ENCODE assay signal across 8 cellular contexts in genomic region chr1:203039609-203040517, GRCh38. TPM values are rescaled to one million over a fixed set of nuclear protein-coding genes. Genes with fewer than 3 reads are reported as not detected.
A peak's percentile ranks its signal among the peaks of the same experiment; 100 is the strongest.
DNase-seq lines count a peak whose midpoint lies in the region; ATAC-seq and TF ChIP-seq lines count a peak whose summit lies in the region.

No MANE protein-coding gene starts in this region.

- TF ChIP-seq CTCF in AG09309 (IDR thresholded peaks at IDR 0.05; ENCODE audit: control insufficient read depth, insufficient read depth, low read depth, low read length, missing control alignments) (peak; percentile 54), GM13977 (IDR thresholded peaks at IDR 0.05; ENCODE audit: extremely low read depth, insufficient read depth, missing control alignments) (peak; percentile 19), RWPE1 (conservative IDR thresholded peaks at IDR 0.05; ENCODE audit: low read depth) (peak; percentile 63; the same call in 1 of the 2 replicates)

- no peak overlapping the region for H3K27ac Mint-ChIP-seq in activated T-cell treated with anti-CD3 and anti-CD28 coated beads, Interleukin-2, amount 50 U/mL, for 72 hours

- in situ Hi-C loops in GM13977 (cut with MboI; ENCODE audit: low pct_unique_long_range_greater_than_20kb, low sequenced_read_pairs, unreplicated experiment): loop anchor here (10.0 kb wide), 1 partner anchor 185 kb away; the partner anchor contains the start of gene CHIT1

- H3K27me3 Mint-ChIP-seq in activated T-cell treated with anti-CD3 and anti-CD28 coated beads, Interleukin-2, amount 50 U/mL, for 72 hours (ENCODE audit: low read depth): no peaks in the 10 kb centered on the region

- H3K4me3 ChIP-seq in AG09309 (ENCODE audit: control insufficient read depth, low read depth, low read length) (no peak overlapping the region), right cardiac atrium (ENCODE audit: low read length) (no peak overlapping the region)

- no peaks in the 10 kb centered on the region for H3K9me3 Mint-ChIP-seq in activated T-cell treated with anti-CD3 and anti-CD28 coated beads, Interleukin-2, amount 50 U/mL, for 72 hours

- no peaks in the 10 kb centered on the region for H3K36me3 Mint-ChIP-seq in activated T-cell treated with anti-CD3 and anti-CD28 coated beads, Interleukin-2, amount 50 U/mL, for 72 hours (ENCODE audit: insufficient read depth in 2 of 2)

- DNase-seq in AG09309 (ENCODE audit: low read depth): no peak
- DNase-seq in GM13977 (ENCODE audit: low spot score): no peak
- DNase-seq in RWPE1 (ENCODE audit: low spot score): no peak
- no peak for DNase-seq in right cardiac atrium
- DNase-seq in activated T-cell treated with anti-CD3 and anti-CD28 coated beads, Interleukin-2, amount 50 U/mL, for 72 hours: no peak
- DNase-seq in cerebellar nuclear complex (lab: John Stamatoyannopoulos, UW): no peak
- no peak for DNase-seq in 8988T
- no peak for DNase-seq in HCEC 1CT

- CTCF ChIA-PET in RWPE1 (lab: Yijun Ruan, JAX): interaction anchor here (0.6 to 6.6 kb wide), 53 partner anchors 10 to 1221 kb away, joined by 3 to 197 read pairs (median 6); partner anchors contain the start of genes ADORA1, MYBPH, PPFIA4 and TMEM183A

- peaks cover 9% of the 10 kb centered on the region for H3K4me1 ChIP-seq in right cardiac atrium (ENCODE audit: control insufficient read depth, insufficient read depth, low read length)

- no peaks in the 10 kb centered on the region for H3K9me3 ChIP-seq in right cardiac atrium (ENCODE audit: control insufficient read depth, low read length)

- 42% methylated on average over 11 of the region's 11 CpGs for WGBS in right cardiac atrium

- no peaks in the 10 kb centered on the region for H3K27me3 ChIP-seq in right cardiac atrium (ENCODE audit: control insufficient read depth, insufficient read depth)

- no peaks in the 10 kb centered on the region for H3K4me1 Mint-ChIP-seq in activated T-cell treated with anti-CD3 and anti-CD28 coated beads, Interleukin-2, amount 50 U/mL, for 72 hours (ENCODE audit: low read depth)

- ATAC-seq in right cardiac atrium: no peak
- ATAC-seq in activated T-cell treated with anti-CD3 and anti-CD28 coated beads, Interleukin-2, amount 50 U/mL, for 72 hours (replicated peaks in 1 of 2): no peak

- no peak overlapping the region for H3K27ac ChIP-seq in RWPE1
- H3K27ac ChIP-seq in right cardiac atrium (ENCODE audit: low read length): peak overlapping the region; percentile 68

- POLR2A ChIA-PET in RWPE1 (lab: Yijun Ruan, JAX; ENCODE audit: low non-redundant PET): no interaction called here

- H3K4me3 Mint-ChIP-seq in activated T-cell treated with anti-CD3 and anti-CD28 coated beads, Interleukin-2, amount 50 U/mL, for 72 hours: no peak overlapping the region

- intact Hi-C loops in right cardiac atrium (cut with DNase I): loop anchor here (2.0 to 10.0 kb wide), 5 partner anchors 77 to 225 kb away; no protein-coding TSS in a partner anchor

RNA-seq across cellular contexts. Expression of gene PPFIA4, which starts 13.6 kb away (rescaled TPM):
- 10 to 100 TPM; 14.0 to 50.3 (median 29.4) TPM for total RNA-seq in right cardiac atrium
- polyA plus RNA-seq in right cardiac atrium: 29.3 TPM
- total RNA-seq in activated T-cell treated with anti-CD3 and anti-CD28 coated beads, Interleukin-2, amount 50 U/mL, for 72 hours: 10 to 100 TPM in 1 of 2 donors, 1 to 10 TPM in 1; 5.4 to 18.8 TPM

RNA-seq across cellular contexts. Expression of gene TMEM183A, which starts 32.7 kb away (rescaled TPM):
- total RNA-seq in right cardiac atrium: 10 to 100 TPM; 25.9 to 35.8 (median 28.1) TPM
- polyA plus RNA-seq in right cardiac atrium: 16.0 TPM
- 10 to 100 TPM; 63.8 to 80.7 TPM for total RNA-seq in activated T-cell treated with anti-CD3 and anti-CD28 coated beads, Interleukin-2, amount 50 U/mL, for 72 hours

RNA-seq across cellular contexts. Expression of gene MYOG, which starts 45.9 kb away (rescaled TPM):
- total RNA-seq in right cardiac atrium: not detected
- polyA plus RNA-seq in right cardiac atrium: not detected
- total RNA-seq in activated T-cell treated with anti-CD3 and anti-CD28 coated beads, Interleukin-2, amount 50 U/mL, for 72 hours: not detected
